Comparison of ENCODE assay signal across 20 cellular contexts in the genomic region with DNA sequence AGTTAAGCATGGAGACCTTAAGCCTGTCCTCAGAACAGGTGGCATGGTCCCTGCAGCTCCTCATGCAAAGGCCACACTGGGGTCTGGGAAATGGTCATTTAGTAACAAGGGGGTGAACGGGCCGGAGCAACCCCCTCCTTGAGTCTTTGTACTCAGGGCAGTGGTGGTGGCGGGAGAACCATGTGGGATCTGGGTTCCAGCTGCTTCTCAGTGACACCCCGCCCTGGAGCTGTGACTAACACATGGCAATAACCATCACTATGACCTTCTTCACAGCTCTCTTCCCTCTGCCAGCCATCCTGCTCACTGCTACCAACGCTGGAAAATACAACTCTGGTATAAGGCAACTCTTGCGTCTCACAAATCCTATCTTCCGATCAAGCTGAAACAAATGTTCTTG.
DNase-seq lines count a peak whose midpoint lies in the region; ATAC-seq and TF ChIP-seq lines count a peak whose summit lies in the region.
"Had no signal": no experiment of that assay in that cellular context is flagged by ENCODE, and none has a peak within 500 bp of the region (broad histone marks: within the 10 kb centered on the region; RNA-seq: fewer than 3 reads in every experiment).

No MANE protein-coding gene starts in this region.

- H3K27me3 Mint-ChIP-seq in activated T-cell treated with anti-CD3 and anti-CD28 coated beads, Interleukin-2, amount 50 U/mL, for 72 hours (ENCODE audit: low read depth), result no peaks in the 10 kb centered on the region
- H3K27me3 Mint-ChIP-seq in activated T-cell treated with anti-CD3 and anti-CD28 coated beads, Interleukin-2, amount 50 U/mL, for 4 hours (ENCODE audit: low read depth), result no peaks in the 10 kb centered on the region
- H3K27me3 Mint-ChIP-seq in memory B cell, result no peaks in the 10 kb centered on the region

- no peak overlapping the region for H3K4me3 ChIP-seq in right lobe of liver
- H3K4me3 ChIP-seq: esophagus squamous epithelium had no signal

- H3K36me3 ChIP-seq in right lobe of liver, result peaks cover 0 to 21% (median 6%) of the 10 kb centered on the region in 4 donors

- peaks cover 84% of the 10 kb centered on the region for H3K4me1 Mint-ChIP-seq in activated T-cell treated with anti-CD3 and anti-CD28 coated beads, Interleukin-2, amount 50 U/mL, for 72 hours (ENCODE audit: low read depth)
- peaks cover 85% of the 10 kb centered on the region for H3K4me1 Mint-ChIP-seq in activated T-cell treated with anti-CD3 and anti-CD28 coated beads, Interleukin-2, amount 50 U/mL, for 4 hours (ENCODE audit: low read depth)
- peaks cover 20% of the 10 kb centered on the region for H3K4me1 Mint-ChIP-seq in memory B cell

- peak overlapping the region; percentile 31 for H3K27ac ChIP-seq in substantia nigra (ENCODE audit: low read depth, low read length, poor library complexity, severe bottlenecking)
- H3K27ac ChIP-seq in right lobe of liver, result no peak overlapping the region
- H3K27ac ChIP-seq: esophagus squamous epithelium had no signal

- DNase-seq in activated T-cell treated with anti-CD3 and anti-CD28 coated beads, Interleukin-2, amount 50 U/mL, for 72 hours, result no peak
- no peak for DNase-seq in activated T-cell treated with anti-CD3 and anti-CD28 coated beads, Interleukin-2, amount 50 U/mL, for 4 hours
- DNase-seq in RPMI7951 (ENCODE audit: low read depth) (peak; percentile 33), memory B cell (ENCODE audit: low spot score in 2 of 2) (no peak), substantia nigra (lab: John Stamatoyannopoulos, UW) (peak in 1 of 49 donors; percentile 12), OCI-M1 (lab: John Stamatoyannopoulos, UW) (no peak), kidney glomerular epithelial cell (lab: John Stamatoyannopoulos, UW) (no peak), right lobe of liver (no peak)
- DNase-seq: activated CD4-positive, alpha-beta T cell treated with anti-CD3 and anti-CD28 coated beads for 48 hours; activated naive CD4-positive, alpha-beta T cell treated with anti-CD3 and anti-CD28 coated beads, Interleukin-2, amount 50 U/mL, for 16 hours; C1 segment of cervical spinal cord; DMS153; effector CD8-positive, alpha-beta T cell; esophagus squamous epithelium; GDM1; mesenchymal stem cell; NCI-H2107; stimulated activated CD4-positive, alpha-beta T cell treated with anti-CD3 and anti-CD28 coated beads, Interleukin-4, amount 100 ng/mL, for 4 hours had no signal

- H3K9me3 Mint-ChIP-seq in activated T-cell treated with anti-CD3 and anti-CD28 coated beads, Interleukin-2, amount 50 U/mL, for 72 hours, result no peaks in the 10 kb centered on the region
- no peaks in the 10 kb centered on the region for H3K9me3 Mint-ChIP-seq in activated T-cell treated with anti-CD3 and anti-CD28 coated beads, Interleukin-2, amount 50 U/mL, for 4 hours
- no peaks in the 10 kb centered on the region for H3K9me3 Mint-ChIP-seq in memory B cell
- H3K9me3 Mint-ChIP-seq: neural crest cell had no signal

- peaks cover 7 to 17% of the 10 kb centered on the region in 2 donors for H3K36me3 Mint-ChIP-seq in activated T-cell treated with anti-CD3 and anti-CD28 coated beads, Interleukin-2, amount 50 U/mL, for 72 hours (ENCODE audit: insufficient read depth in 2 of 2)
- H3K36me3 Mint-ChIP-seq in activated T-cell treated with anti-CD3 and anti-CD28 coated beads, Interleukin-2, amount 50 U/mL, for 4 hours (ENCODE audit: insufficient read depth), result peaks cover 53% of the 10 kb centered on the region
- H3K36me3 Mint-ChIP-seq in memory B cell, result peaks cover 25% of the 10 kb centered on the region

- no peak for ATAC-seq in activated T-cell treated with anti-CD3 and anti-CD28 coated beads, Interleukin-2, amount 50 U/mL, for 72 hours (replicated peaks in 1 of 2)
- no peak for ATAC-seq in activated T-cell treated with anti-CD3 and anti-CD28 coated beads, Interleukin-2, amount 50 U/mL, for 4 hours
- ATAC-seq in memory B cell (ENCODE audit: low read depth) (no peak), right lobe of liver (no peak)
- ATAC-seq: SK-N-SH treated with all-trans-retinoic acid at 6 μM for 48 hours had no signal

- WGBS in right lobe of liver (ENCODE audit: insufficient coverage, low coverage, low lambda C conversion rate, missing lambda C conversion rate), result 96% methylated on average over 3 of the region's 7 CpGs

- no peak for TF ChIP-seq POLR2A in right lobe of liver (IDR thresholded peaks at IDR 0.05)

- intact Hi-C loops in right lobe of liver (cut with DNase I), result no loop called here

- peak overlapping the region; percentile 45 for H3K27ac Mint-ChIP-seq in activated T-cell treated with anti-CD3 and anti-CD28 coated beads, Interleukin-2, amount 50 U/mL, for 72 hours
- peak overlapping the region; percentile 60 for H3K27ac Mint-ChIP-seq in memory B cell

- H3K9me3 ChIP-seq in right lobe of liver, result no peaks in the 10 kb centered on the region
- H3K9me3 ChIP-seq: esophagus squamous epithelium had no signal

- peaks cover 0 to 47% (median 17%) of the 10 kb centered on the region in 4 donors for H3K4me1 ChIP-seq in right lobe of liver

- H3K4me3 Mint-ChIP-seq in activated T-cell treated with anti-CD3 and anti-CD28 coated beads, Interleukin-2, amount 50 U/mL, for 72 hours, result no peak overlapping the region
- H3K4me3 Mint-ChIP-seq in activated T-cell treated with anti-CD3 and anti-CD28 coated beads, Interleukin-2, amount 50 U/mL, for 4 hours, result no peak overlapping the region
- no peak overlapping the region for H3K4me3 Mint-ChIP-seq in memory B cell
- H3K4me3 Mint-ChIP-seq: neural crest cell had no signal

- no peak for TF ChIP-seq CTCF in right lobe of liver (IDR thresholded peaks at IDR 0.05)

- no peaks in the 10 kb centered on the region for H3K27me3 ChIP-seq in right lobe of liver
- H3K27me3 ChIP-seq: esophagus squamous epithelium had no signal
